ENCODE assay signal across 2 cellular contexts in the genomic region with DNA sequence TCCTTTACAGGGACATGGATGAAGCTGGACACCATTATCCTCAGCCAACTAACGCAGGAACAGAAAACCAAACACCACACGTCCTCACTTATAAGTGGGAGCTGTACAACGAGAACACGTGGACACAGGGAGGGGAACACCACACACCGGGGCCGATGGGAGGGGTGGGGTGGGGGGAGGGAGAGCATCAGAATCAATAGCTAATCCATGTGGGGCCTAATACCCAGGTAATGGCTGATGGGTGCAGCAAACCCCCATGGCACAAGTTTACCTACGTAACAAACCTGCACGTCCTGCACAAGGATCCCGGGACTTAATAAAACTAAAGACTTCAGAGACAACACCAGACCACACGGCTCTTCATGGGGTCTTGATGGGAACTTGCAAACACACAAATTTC.
TF ChIP-seq lines count a peak whose summit lies in the region.

No MANE protein-coding gene starts in this region.

TF ChIP-seq in GM23338, 12 proteins besides CTCF, POLR2A, EP300 and RAD21 (continues in another document):
- TF ChIP-seq, protein P1, sequence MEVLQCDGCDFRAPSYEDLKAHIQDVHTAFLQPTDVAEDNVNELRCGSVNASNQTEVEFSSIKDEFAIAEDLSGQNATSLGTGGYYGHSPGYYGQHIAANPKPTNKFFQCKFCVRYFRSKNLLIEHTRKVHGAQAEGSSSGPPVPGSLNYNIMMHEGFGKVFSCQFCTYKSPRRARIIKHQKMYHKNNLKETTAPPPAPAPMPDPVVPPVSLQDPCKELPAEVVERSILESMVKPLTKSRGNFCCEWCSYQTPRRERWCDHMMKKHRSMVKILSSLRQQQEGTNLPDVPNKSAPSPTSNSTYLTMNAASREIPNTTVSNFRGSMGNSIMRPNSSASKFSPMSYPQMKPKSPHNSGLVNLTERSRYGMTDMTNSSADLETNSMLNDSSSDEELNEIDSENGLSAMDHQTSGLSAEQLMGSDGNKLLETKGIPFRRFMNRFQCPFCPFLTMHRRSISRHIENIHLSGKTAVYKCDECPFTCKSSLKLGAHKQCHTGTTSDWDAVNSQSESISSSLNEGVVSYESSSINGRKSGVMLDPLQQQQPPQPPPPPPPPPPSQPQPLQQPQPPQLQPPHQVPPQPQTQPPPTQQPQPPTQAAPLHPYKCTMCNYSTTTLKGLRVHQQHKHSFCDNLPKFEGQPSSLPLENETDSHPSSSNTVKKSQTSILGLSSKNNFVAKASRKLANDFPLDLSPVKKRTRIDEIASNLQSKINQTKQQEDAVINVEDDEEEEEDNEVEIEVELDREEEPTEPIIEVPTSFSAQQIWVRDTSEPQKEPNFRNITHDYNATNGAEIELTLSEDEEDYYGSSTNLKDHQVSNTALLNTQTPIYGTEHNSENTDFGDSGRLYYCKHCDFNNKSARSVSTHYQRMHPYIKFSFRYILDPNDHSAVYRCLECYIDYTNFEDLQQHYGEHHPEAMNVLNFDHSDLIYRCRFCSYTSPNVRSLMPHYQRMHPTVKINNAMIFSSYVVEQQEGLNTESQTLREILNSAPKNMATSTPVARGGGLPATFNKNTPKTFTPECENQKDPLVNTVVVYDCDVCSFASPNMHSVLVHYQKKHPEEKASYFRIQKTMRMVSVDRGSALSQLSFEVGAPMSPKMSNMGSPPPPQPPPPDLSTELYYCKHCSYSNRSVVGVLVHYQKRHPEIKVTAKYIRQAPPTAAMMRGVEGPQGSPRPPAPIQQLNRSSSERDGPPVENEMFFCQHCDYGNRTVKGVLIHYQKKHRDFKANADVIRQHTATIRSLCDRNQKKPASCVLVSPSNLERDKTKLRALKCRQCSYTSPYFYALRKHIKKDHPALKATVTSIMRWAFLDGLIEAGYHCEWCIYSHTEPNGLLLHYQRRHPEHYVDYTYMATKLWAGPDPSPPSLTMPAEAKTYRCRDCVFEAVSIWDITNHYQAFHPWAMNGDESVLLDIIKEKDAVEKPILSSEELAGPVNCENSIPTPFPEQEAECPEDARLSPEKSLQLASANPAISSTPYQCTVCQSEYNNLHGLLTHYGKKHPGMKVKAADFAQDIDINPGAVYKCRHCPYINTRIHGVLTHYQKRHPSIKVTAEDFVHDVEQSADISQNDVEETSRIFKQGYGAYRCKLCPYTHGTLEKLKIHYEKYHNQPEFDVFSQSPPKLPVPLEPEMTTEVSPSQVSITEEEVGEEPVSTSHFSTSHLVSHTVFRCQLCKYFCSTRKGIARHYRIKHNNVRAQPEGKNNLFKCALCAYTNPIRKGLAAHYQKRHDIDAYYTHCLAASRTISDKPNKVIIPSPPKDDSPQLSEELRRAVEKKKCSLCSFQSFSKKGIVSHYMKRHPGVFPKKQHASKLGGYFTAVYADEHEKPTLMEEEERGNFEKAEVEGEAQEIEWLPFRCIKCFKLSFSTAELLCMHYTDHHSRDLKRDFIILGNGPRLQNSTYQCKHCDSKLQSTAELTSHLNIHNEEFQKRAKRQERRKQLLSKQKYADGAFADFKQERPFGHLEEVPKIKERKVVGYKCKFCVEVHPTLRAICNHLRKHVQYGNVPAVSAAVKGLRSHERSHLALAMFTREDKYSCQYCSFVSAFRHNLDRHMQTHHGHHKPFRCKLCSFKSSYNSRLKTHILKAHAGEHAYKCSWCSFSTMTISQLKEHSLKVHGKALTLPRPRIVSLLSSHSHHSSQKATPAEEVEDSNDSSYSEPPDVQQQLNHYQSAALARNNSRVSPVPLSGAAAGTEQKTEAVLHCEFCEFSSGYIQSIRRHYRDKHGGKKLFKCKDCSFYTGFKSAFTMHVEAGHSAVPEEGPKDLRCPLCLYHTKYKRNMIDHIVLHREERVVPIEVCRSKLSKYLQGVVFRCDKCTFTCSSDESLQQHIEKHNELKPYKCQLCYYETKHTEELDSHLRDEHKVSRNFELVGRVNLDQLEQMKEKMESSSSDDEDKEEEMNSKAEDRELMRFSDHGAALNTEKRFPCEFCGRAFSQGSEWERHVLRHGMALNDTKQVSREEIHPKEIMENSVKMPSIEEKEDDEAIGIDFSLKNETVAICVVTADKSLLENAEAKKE (CRISPR knock-in tag; IDR thresholded peaks at IDR 0.05) = no peak
- TF ChIP-seq, protein P2, sequence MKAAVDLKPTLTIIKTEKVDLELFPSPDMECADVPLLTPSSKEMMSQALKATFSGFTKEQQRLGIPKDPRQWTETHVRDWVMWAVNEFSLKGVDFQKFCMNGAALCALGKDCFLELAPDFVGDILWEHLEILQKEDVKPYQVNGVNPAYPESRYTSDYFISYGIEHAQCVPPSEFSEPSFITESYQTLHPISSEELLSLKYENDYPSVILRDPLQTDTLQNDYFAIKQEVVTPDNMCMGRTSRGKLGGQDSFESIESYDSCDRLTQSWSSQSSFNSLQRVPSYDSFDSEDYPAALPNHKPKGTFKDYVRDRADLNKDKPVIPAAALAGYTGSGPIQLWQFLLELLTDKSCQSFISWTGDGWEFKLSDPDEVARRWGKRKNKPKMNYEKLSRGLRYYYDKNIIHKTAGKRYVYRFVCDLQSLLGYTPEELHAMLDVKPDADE (IDR thresholded peaks at IDR 0.05) = no peak
- TF ChIP-seq CREB1 (CRISPR knock-in tag; IDR thresholded peaks at IDR 0.05; ENCODE audit: low read depth) (no peak), EZH2 (IDR thresholded peaks at IDR 0.05; ENCODE audit: low read depth, unreplicated experiment) (no peak), ZNF114 (CRISPR knock-in tag; IDR thresholded peaks at IDR 0.05) (no peak), NANOG (IDR thresholded peaks at IDR 0.05; ENCODE audit: borderline replicate concordance) (no peak), ZNF331 (CRISPR knock-in tag; IDR thresholded peaks at IDR 0.05; ENCODE audit: low read depth) (no peak), STAT1 (IDR thresholded peaks at IDR 0.05; ENCODE audit: unreplicated experiment) (no peak), POLR2AphosphoS5 (IDR thresholded peaks at IDR 0.05; ENCODE audit: low read depth) (no peak)
- TF ChIP-seq, protein P3, sequence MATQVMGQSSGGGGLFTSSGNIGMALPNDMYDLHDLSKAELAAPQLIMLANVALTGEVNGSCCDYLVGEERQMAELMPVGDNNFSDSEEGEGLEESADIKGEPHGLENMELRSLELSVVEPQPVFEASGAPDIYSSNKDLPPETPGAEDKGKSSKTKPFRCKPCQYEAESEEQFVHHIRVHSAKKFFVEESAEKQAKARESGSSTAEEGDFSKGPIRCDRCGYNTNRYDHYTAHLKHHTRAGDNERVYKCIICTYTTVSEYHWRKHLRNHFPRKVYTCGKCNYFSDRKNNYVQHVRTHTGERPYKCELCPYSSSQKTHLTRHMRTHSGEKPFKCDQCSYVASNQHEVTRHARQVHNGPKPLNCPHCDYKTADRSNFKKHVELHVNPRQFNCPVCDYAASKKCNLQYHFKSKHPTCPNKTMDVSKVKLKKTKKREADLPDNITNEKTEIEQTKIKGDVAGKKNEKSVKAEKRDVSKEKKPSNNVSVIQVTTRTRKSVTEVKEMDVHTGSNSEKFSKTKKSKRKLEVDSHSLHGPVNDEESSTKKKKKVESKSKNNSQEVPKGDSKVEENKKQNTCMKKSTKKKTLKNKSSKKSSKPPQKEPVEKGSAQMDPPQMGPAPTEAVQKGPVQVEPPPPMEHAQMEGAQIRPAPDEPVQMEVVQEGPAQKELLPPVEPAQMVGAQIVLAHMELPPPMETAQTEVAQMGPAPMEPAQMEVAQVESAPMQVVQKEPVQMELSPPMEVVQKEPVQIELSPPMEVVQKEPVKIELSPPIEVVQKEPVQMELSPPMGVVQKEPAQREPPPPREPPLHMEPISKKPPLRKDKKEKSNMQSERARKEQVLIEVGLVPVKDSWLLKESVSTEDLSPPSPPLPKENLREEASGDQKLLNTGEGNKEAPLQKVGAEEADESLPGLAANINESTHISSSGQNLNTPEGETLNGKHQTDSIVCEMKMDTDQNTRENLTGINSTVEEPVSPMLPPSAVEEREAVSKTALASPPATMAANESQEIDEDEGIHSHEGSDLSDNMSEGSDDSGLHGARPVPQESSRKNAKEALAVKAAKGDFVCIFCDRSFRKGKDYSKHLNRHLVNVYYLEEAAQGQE (IDR thresholded peaks at IDR 0.05; ENCODE audit: unreplicated experiment) = no peak

TF ChIP-seq in H1, 55 proteins besides CTCF, POLR2A, EP300 and RAD21 (continues in another document):
- TF ChIP-seq SAP30 (IDR thresholded peaks at IDR 0.05; ENCODE audit: insufficient read depth, insufficient replicate concordance, low read length) (no peak), CBX8 (IDR thresholded peaks at IDR 0.05; ENCODE audit: borderline replicate concordance, low read depth, low read length) (no peak), PHF8 (conservative IDR thresholded peaks at IDR 0.05; ENCODE audit: low read depth, low read length) (no peak), TBP (IDR thresholded peaks at IDR 0.05; ENCODE audit: low read depth, low read length) (no peak), JUND (IDR thresholded peaks at IDR 0.05; ENCODE audit: low read length) (no peak), RBBP5 (IDR thresholded peaks at IDR 0.05; ENCODE audit: borderline replicate concordance, low read depth, low read length) (no peak), CTBP2 (IDR thresholded peaks at IDR 0.05; ENCODE audit: borderline replicate concordance, insufficient read depth, insufficient read length, low read length) (no peak), NRF1 (IDR thresholded peaks at IDR 0.05; ENCODE audit: low read depth, low read length) (no peak), EGR1 (IDR thresholded peaks at IDR 0.05; ENCODE audit: borderline replicate concordance, low read depth, low read length) (no peak), MAFK (IDR thresholded peaks at IDR 0.05; ENCODE audit: low read depth, low read length) (no peak), KDM1A (IDR thresholded peaks at IDR 0.05; ENCODE audit: borderline replicate concordance, low read length) (no peak), CREB1 (IDR thresholded peaks at IDR 0.05) (no peak), GABPA (IDR thresholded peaks at IDR 0.05; ENCODE audit: borderline replicate concordance, insufficient read depth, low read length) (no peak), POLR2AphosphoS5 (IDR thresholded peaks at IDR 0.05; ENCODE audit: low read depth, low read length) (no peak), TCF12 (IDR thresholded peaks at IDR 0.05; ENCODE audit: low read depth, low read length) (no peak), ZNF274 (IDR thresholded peaks at IDR 0.05; ENCODE audit: borderline replicate concordance, extremely low read depth, low read length) (no peak)
- TF ChIP-seq, protein P4, sequence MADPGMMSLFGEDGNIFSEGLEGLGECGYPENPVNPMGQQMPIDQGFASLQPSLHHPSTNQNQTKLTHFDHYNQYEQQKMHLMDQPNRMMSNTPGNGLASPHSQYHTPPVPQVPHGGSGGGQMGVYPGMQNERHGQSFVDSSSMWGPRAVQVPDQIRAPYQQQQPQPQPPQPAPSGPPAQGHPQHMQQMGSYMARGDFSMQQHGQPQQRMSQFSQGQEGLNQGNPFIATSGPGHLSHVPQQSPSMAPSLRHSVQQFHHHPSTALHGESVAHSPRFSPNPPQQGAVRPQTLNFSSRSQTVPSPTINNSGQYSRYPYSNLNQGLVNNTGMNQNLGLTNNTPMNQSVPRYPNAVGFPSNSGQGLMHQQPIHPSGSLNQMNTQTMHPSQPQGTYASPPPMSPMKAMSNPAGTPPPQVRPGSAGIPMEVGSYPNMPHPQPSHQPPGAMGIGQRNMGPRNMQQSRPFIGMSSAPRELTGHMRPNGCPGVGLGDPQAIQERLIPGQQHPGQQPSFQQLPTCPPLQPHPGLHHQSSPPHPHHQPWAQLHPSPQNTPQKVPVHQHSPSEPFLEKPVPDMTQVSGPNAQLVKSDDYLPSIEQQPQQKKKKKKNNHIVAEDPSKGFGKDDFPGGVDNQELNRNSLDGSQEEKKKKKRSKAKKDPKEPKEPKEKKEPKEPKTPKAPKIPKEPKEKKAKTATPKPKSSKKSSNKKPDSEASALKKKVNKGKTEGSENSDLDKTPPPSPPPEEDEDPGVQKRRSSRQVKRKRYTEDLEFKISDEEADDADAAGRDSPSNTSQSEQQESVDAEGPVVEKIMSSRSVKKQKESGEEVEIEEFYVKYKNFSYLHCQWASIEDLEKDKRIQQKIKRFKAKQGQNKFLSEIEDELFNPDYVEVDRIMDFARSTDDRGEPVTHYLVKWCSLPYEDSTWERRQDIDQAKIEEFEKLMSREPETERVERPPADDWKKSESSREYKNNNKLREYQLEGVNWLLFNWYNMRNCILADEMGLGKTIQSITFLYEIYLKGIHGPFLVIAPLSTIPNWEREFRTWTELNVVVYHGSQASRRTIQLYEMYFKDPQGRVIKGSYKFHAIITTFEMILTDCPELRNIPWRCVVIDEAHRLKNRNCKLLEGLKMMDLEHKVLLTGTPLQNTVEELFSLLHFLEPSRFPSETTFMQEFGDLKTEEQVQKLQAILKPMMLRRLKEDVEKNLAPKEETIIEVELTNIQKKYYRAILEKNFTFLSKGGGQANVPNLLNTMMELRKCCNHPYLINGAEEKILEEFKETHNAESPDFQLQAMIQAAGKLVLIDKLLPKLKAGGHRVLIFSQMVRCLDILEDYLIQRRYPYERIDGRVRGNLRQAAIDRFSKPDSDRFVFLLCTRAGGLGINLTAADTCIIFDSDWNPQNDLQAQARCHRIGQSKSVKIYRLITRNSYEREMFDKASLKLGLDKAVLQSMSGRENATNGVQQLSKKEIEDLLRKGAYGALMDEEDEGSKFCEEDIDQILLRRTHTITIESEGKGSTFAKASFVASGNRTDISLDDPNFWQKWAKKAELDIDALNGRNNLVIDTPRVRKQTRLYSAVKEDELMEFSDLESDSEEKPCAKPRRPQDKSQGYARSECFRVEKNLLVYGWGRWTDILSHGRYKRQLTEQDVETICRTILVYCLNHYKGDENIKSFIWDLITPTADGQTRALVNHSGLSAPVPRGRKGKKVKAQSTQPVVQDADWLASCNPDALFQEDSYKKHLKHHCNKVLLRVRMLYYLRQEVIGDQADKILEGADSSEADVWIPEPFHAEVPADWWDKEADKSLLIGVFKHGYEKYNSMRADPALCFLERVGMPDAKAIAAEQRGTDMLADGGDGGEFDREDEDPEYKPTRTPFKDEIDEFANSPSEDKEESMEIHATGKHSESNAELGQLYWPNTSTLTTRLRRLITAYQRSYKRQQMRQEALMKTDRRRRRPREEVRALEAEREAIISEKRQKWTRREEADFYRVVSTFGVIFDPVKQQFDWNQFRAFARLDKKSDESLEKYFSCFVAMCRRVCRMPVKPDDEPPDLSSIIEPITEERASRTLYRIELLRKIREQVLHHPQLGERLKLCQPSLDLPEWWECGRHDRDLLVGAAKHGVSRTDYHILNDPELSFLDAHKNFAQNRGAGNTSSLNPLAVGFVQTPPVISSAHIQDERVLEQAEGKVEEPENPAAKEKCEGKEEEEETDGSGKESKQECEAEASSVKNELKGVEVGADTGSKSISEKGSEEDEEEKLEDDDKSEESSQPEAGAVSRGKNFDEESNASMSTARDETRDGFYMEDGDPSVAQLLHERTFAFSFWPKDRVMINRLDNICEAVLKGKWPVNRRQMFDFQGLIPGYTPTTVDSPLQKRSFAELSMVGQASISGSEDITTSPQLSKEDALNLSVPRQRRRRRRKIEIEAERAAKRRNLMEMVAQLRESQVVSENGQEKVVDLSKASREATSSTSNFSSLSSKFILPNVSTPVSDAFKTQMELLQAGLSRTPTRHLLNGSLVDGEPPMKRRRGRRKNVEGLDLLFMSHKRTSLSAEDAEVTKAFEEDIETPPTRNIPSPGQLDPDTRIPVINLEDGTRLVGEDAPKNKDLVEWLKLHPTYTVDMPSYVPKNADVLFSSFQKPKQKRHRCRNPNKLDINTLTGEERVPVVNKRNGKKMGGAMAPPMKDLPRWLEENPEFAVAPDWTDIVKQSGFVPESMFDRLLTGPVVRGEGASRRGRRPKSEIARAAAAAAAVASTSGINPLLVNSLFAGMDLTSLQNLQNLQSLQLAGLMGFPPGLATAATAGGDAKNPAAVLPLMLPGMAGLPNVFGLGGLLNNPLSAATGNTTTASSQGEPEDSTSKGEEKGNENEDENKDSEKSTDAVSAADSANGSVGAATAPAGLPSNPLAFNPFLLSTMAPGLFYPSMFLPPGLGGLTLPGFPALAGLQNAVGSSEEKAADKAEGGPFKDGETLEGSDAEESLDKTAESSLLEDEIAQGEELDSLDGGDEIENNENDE (IDR thresholded peaks at IDR 0.05; ENCODE audit: insufficient replicate concordance, low read length) = no peak
